ENCODE assay signal across 17 cellular contexts in the genomic region with DNA sequence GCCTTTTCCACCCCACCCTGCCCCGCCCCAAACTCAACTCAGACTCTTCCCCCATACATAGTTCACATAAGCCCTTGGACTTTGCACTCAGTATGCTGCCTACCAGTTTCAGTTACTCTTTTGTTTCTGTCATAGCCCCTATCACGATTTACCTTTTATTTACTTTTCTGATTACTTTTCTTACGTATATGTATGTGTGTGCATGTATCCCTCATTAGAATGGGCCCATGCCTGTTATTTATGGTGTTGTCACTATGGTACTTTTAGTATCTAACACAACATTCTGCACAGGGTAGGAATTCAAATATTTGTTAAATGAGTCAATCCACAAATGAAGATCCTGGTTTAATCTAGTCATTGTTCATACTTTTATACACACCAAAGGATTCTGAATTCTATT. TPM values are rescaled to one million over a fixed set of nuclear protein-coding genes. Genes with fewer than 3 reads are reported as not detected.
DNase-seq lines count a peak whose midpoint lies in the region; FAIRE-seq and TF ChIP-seq lines count a peak whose summit lies in the region.
"Had no signal": no experiment of that assay in that cellular context is flagged by ENCODE, and none has a peak within 500 bp of the region (broad histone marks: within the 10 kb centered on the region; RNA-seq: fewer than 3 reads in every experiment).

No MANE protein-coding gene starts in this region.

- peaks cover 69% of the 10 kb centered on the region for H3K4me1 Mint-ChIP-seq in HFFc6 (ENCODE audit: low read depth)

- no peak overlapping the region for H3K4me2 ChIP-seq in Karpas-422 (ENCODE audit: low read depth, low read length, poor library complexity, severe bottlenecking)

- no peaks in the 10 kb centered on the region; the same call in 1 of the 2 replicates for H3K9me3 ChIP-seq in Karpas-422 (ENCODE audit: low read length)
- H3K9me3 ChIP-seq: thoracic aorta had no signal

- H3K79me2 ChIP-seq in Karpas-422 (ENCODE audit: low read length) = no peaks in the 10 kb centered on the region

- FAIRE-seq in HTR-8/SVneo (lab: Jason Lieb, UNC) = no peak
- FAIRE-seq: frontal cortex had no signal

- peak overlapping the region; percentile 59 for H3K4me3 Mint-ChIP-seq in HFFc6
- H3K4me3 Mint-ChIP-seq: T-helper 2 cell treated with Interferon-gamma antibody and Interleukin-4, amounts not matched to agents 5 μg/mL and 100 μg/mL, for 36 hours had no signal

- H3K9me2 ChIP-seq in Karpas-422 (replicated peaks; ENCODE audit: insufficient read depth, low read length) = no peaks in the 10 kb centered on the region

- peak overlapping the region; percentile 93 for H3K27ac Mint-ChIP-seq in HFFc6
- H3K27ac Mint-ChIP-seq: progenitor cell of endocrine pancreas; T-helper 2 cell treated with Interferon-gamma antibody and Interleukin-4, amounts not matched to agents 5 μg/mL and 100 μg/mL, for 36 hours had no signal

- no peak overlapping the region for H2AFZ ChIP-seq in Karpas-422 (ENCODE audit: low read length)

- DNase-seq in AG08395 (ENCODE audit: low spot score) (peak; percentile 46), HFFc6 (peak; percentile 62), amniotic epithelial cell (ENCODE audit: low read depth) (peak; percentile 81), kidney tubule cell (ENCODE audit: low spot score) (peak; percentile 63), NCI-H345 (lab: John Stamatoyannopoulos, UW) (no peak), Karpas-422 (no peak), D341Med (ENCODE audit: low spot score) (no peak), HTR-8/SVneo (ENCODE audit: insufficient read length, low spot score) (no peak)
- DNase-seq: activated CD4-positive, alpha-beta T cell treated with anti-CD3 and anti-CD28 coated beads, Interleukin-2, amount 50 U/mL, for 48 hours; anterior cingulate cortex; DMS79; KG1; NCI-H187 had no signal

- no peaks in the 10 kb centered on the region for H3K36me3 ChIP-seq in Karpas-422 (ENCODE audit: insufficient read depth, low read length)
- H3K36me3 ChIP-seq: thoracic aorta had no signal

- H3K27ac ChIP-seq in Karpas-422 (ENCODE audit: low read length) = no peak overlapping the region
- H3K27ac ChIP-seq: thoracic aorta had no signal

- peaks cover 4% of the 10 kb centered on the region; the same call in 1 of the 2 replicates for H3K36me3 Mint-ChIP-seq in HFFc6 (ENCODE audit: low read depth)

- no peaks in the 10 kb centered on the region for H3K9me3 Mint-ChIP-seq in HFFc6
- H3K9me3 Mint-ChIP-seq: T-helper 2 cell treated with Interferon-gamma antibody and Interleukin-4, amounts not matched to agents 5 μg/mL and 100 μg/mL, for 36 hours had no signal

- TF ChIP-seq CTCF in HFFc6 (IDR thresholded peaks at IDR 0.05) = no peak

- no peaks in the 10 kb centered on the region for H3K4me1 ChIP-seq in Karpas-422 (ENCODE audit: low read length)

- no peaks in the 10 kb centered on the region for H4K20me1 ChIP-seq in Karpas-422 (ENCODE audit: insufficient read depth, low read depth, low read length)

- no peaks in the 10 kb centered on the region for H3K27me3 ChIP-seq in Karpas-422 (ENCODE audit: low read length)

- H3K9ac ChIP-seq in Karpas-422 (ENCODE audit: low read length) = no peak overlapping the region

- H3K4me3 ChIP-seq in Karpas-422 (ENCODE audit: low read length) = no peak overlapping the region
- H3K4me3 ChIP-seq: thoracic aorta had no signal

- H3K27me3 Mint-ChIP-seq in HFFc6 (ENCODE audit: insufficient read depth) = no peaks in the 10 kb centered on the region
- H3K27me3 Mint-ChIP-seq: progenitor cell of endocrine pancreas had no signal

RNA-seq across cellular contexts. Expression of a gene that starts 16.5 kb away (rescaled TPM):
- 10 to 100 TPM; 34.3 to 78.1 (median 57.3) TPM for total RNA-seq in HFFc6 (2021; fragmentation: NEBNext Ultra II Directional; extraction: Animal tissue kit (Norgen Biotek cat#: 25700))
- total RNA-seq in Karpas-422 (2014; rRNA removed; shearing (Covaris generic); ENCODE audit: low replicate concordance) = not detected in 2 replicates
- total RNA-seq: progenitor cell of endocrine pancreas had no signal

RNA-seq across cellular contexts. Expression of a gene that starts 54.9 kb away (rescaled TPM):
- total RNA-seq in HFFc6 (2021; fragmentation: NEBNext Ultra II Directional; extraction: Animal tissue kit (Norgen Biotek cat#: 25700)) = 10 to 100 TPM; 20.4 to 58.8 (median 48.7) TPM
- total RNA-seq in Karpas-422 (2014; rRNA removed; shearing (Covaris generic); ENCODE audit: low replicate concordance) = 612 and 1,580 TPM in 2 replicates
- total RNA-seq: progenitor cell of endocrine pancreas had no signal

Comparison
In these comparisons a context has a peak if more than half of its experiments do, and no peak if none do; other contexts are left out.
1. DNase-seq: peak in AG08395 (single experiment), HFFc6 (single experiment), amniotic epithelial cell (single experiment) and kidney tubule cell (single experiment); none in NCI-H345 (single experiment), Karpas-422 (single experiment), D341Med (single experiment) and HTR-8/SVneo (single experiment).
2. RNA of a gene that starts 16.5 kb away (total RNA-seq): 34.3 to 78.1 TPM in HFFc6; not detected in Karpas-422; every median in the first group is over 10 times any median in the second.
3. RNA of a gene that starts 54.9 kb away (total RNA-seq): 612 to 1,580 TPM in Karpas-422; 20.4 to 58.8 TPM in HFFc6; every median in the first group is over 10 times any median in the second.